In the genomic region with DNA sequence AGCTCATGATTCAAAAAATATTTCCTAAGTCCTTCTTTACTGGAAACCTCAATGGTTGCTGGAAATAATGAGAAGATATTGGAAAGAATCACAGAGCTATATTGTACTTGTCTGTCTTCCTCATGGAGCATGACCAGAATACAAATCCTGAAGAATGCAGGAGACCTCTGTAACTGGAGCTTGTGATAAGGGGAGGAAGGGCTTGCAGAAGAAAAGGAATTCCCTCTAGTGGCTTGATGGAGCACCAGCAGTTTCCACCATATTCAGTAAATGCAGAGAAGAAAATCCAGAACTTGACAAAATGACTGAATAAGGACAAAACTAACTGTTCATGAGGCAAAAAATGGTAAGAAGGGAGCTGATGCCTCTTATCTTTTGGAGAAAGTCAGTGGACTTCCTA, we compare ENCODE assay signal across 9 cellular contexts.
DNase-seq lines count a peak whose midpoint lies in the region; ATAC-seq, FAIRE-seq and TF ChIP-seq lines count a peak whose summit lies in the region.
"Had no signal": no experiment of that assay in that cellular context is flagged by ENCODE, and none has a peak within 500 bp of the region (broad histone marks: within the 10 kb centered on the region; RNA-seq: fewer than 3 reads in every experiment).

No MANE protein-coding gene starts in this region.

- no peaks in the 10 kb centered on the region for H3K4me1 ChIP-seq in sigmoid colon
- no peaks in the 10 kb centered on the region for H3K4me1 ChIP-seq in GM23248 (ENCODE audit: insufficient read depth)

- ATAC-seq in GM18907 (IDR thresholded peaks at IDR 0.05; ENCODE audit: unreplicated experiment), result no peak

- in situ Hi-C loops in GM23248 (cut with MboI), result no loop called here

- intact Hi-C loops in sigmoid colon (cut with DNase I), result no loop called here

- no peaks in the 10 kb centered on the region for H3K36me3 ChIP-seq in bronchial epithelial cell (ENCODE audit: control insufficient read depth, insufficient read depth, low read length)
- no peaks in the 10 kb centered on the region for H3K36me3 ChIP-seq in sigmoid colon
- H3K36me3 ChIP-seq in GM23248 (ENCODE audit: low read depth), result no peaks in the 10 kb centered on the region

- TF ChIP-seq CTCF in LNCaP clone FGC (IDR thresholded peaks at IDR 0.05; ENCODE audit: control insufficient read depth, extremely low read depth, insufficient read depth), result peak; percentile 26; the same call in 1 of the 2 replicates
- TF ChIP-seq CTCF in bronchial epithelial cell (IDR thresholded peaks at IDR 0.05; ENCODE audit: insufficient read depth, low read length, severe bottlenecking), result peak; percentile 54
- TF ChIP-seq CTCF in nephron (IDR thresholded peaks at IDR 0.05; ENCODE audit: unreplicated experiment in 3 of 3), result peak; percentile 43 to 61 (median 61)
- TF ChIP-seq CTCF in sigmoid colon (IDR thresholded peaks at IDR 0.05), result peak in 1 of 4 experiments; percentile 16

- no peaks in the 10 kb centered on the region for H3F3A ChIP-seq in GM23248 (ENCODE audit: insufficient read depth)

- H3K4me3 Mint-ChIP-seq in nephron, result no peak overlapping the region
- H3K4me3 Mint-ChIP-seq: activated B cell treated with CpG ODN at 0.5 μM for 24 hours had no signal

- TF ChIP-seq POLR2A in sigmoid colon (IDR thresholded peaks at IDR 0.05), result no peak

- no peak overlapping the region for H3K4me2 ChIP-seq in GM23248 (ENCODE audit: unreplicated experiment)

- no peak for FAIRE-seq in bronchial epithelial cell (lab: Jason Lieb, UNC)

- no peaks in the 10 kb centered on the region for H3K79me2 ChIP-seq in GM23248 (ENCODE audit: insufficient read depth)

- no peak overlapping the region for H3K27ac Mint-ChIP-seq in nephron
- H3K27ac Mint-ChIP-seq: activated B cell treated with CpG ODN at 0.5 μM for 24 hours had no signal

- H3K9me3 ChIP-seq in sigmoid colon (no peaks in the 10 kb centered on the region), GM23248 (ENCODE audit: low read depth) (no peaks in the 10 kb centered on the region)

- no peaks in the 10 kb centered on the region for H4K20me1 ChIP-seq in GM23248 (ENCODE audit: insufficient read depth)

- no peak overlapping the region for H3K9ac ChIP-seq in GM23248

- no peaks in the 10 kb centered on the region for H3K4me1 Mint-ChIP-seq in nephron
- H3K4me1 Mint-ChIP-seq: activated B cell treated with CpG ODN at 0.5 μM for 24 hours had no signal

- H3K36me3 Mint-ChIP-seq in nephron (ENCODE audit: low read depth), result no peaks in the 10 kb centered on the region

- DNase-seq in SIG-M5 treated with dmso at 0.1 percent for 504 hours (lab: John Stamatoyannopoulos, UW; ENCODE audit: unreplicated experiment) (peak; percentile 81), SIG-M5 (lab: John Stamatoyannopoulos, UW) (no peak), LNCaP clone FGC (ENCODE audit: low read depth) (no peak), bronchial epithelial cell (ENCODE audit: low read depth) (peak; percentile 40), sigmoid colon (no peak), GM23248 (no peak)
- DNase-seq: activated B cell treated with CpG ODN at 0.5 μM for 24 hours had no signal

- H3K27me3 ChIP-seq in bronchial epithelial cell (ENCODE audit: control insufficient read depth, insufficient read depth, low read length) (no peaks in the 10 kb centered on the region), sigmoid colon (no peaks in the 10 kb centered on the region), GM23248 (replicated peaks; ENCODE audit: insufficient read depth) (no peaks in the 10 kb centered on the region)

- H2AFZ ChIP-seq in GM23248, result no peak overlapping the region

- H3K27ac ChIP-seq in sigmoid colon, result no peak overlapping the region
- H3K27ac ChIP-seq in GM23248, result no peak overlapping the region

- no peak overlapping the region for H3K4me3 ChIP-seq in LNCaP clone FGC (ENCODE audit: low read depth, low read length)
- H3K4me3 ChIP-seq in bronchial epithelial cell (ENCODE audit: low read depth, low read length), result no peak overlapping the region
- no peak overlapping the region for H3K4me3 ChIP-seq in sigmoid colon
- H3K4me3 ChIP-seq in GM23248, result no peak overlapping the region

- H3K9me3 Mint-ChIP-seq in nephron, result no peaks in the 10 kb centered on the region
- H3K9me3 Mint-ChIP-seq: activated B cell treated with CpG ODN at 0.5 μM for 24 hours had no signal

- H3K9me2 ChIP-seq in GM23248 (ENCODE audit: insufficient read depth), result no peaks in the 10 kb centered on the region

- H3K27me3 Mint-ChIP-seq in nephron (ENCODE audit: low read depth), result no peaks in the 10 kb centered on the region
- H3K27me3 Mint-ChIP-seq: activated B cell treated with CpG ODN at 0.5 μM for 24 hours had no signal

- TF ChIP-seq EP300 in sigmoid colon (IDR thresholded peaks at IDR 0.05), result no peak

Comparison
In these comparisons a context has a peak if more than half of its experiments do, and no peak if none do; other contexts are left out.
1. DNase-seq: peak in SIG-M5 treated with dmso at 0.1 percent for 504 hours (single experiment) and bronchial epithelial cell (single experiment); none in SIG-M5 (single experiment), LNCaP clone FGC (single experiment), sigmoid colon (single experiment) and GM23248 (single experiment).